ENCODE assay signal across 27 cellular contexts in genomic region chr4:158195297-158195696, GRCh38. TPM values are rescaled to one million over a fixed set of nuclear protein-coding genes. Genes with fewer than 3 reads are reported as not detected.
"Had no signal": no experiment of that assay in that cellular context is flagged by ENCODE, and none has a peak within 500 bp of the region (broad histone marks: within the 10 kb centered on the region; RNA-seq: fewer than 3 reads in every experiment).

No MANE protein-coding gene starts in this region.

- H3K4me3 ChIP-seq: body of pancreas, K562, Peyer's patch, SJCRH30 had no signal

- H3K36me3 ChIP-seq: Peyer's patch, SJCRH30 had no signal

- H3K27ac ChIP-seq: body of pancreas, Peyer's patch, RWPE1, SJCRH30, VCaP had no signal

- H3K27me3 ChIP-seq: body of pancreas, Peyer's patch, SJCRH30 had no signal

- DNase-seq: activated CD4-positive, alpha-beta memory T cell treated with anti-CD3 and anti-CD28 coated beads for 36 hours; activated CD4-positive, alpha-beta T cell treated with anti-CD3 and anti-CD28 coated beads, Interleukin-2, amount 10 ng/mL, durations not matched to agents 7 days and 5 days; activated CD4-positive, CD25-positive, alpha-beta regulatory T cell; activated effector memory CD4-positive, alpha-beta T cell treated with Interleukin-2 at 50 U/mL for 16 hours; activated naive CD4-positive, alpha-beta T cell; activated naive CD8-positive, alpha-beta T cell treated with anti-CD3 and anti-CD28 coated beads, Interleukin-2, amount 50 U/mL, for 24 hours; amygdala; body of pancreas; cerebellar nuclear complex; Karpas-422; NCI-H1105 treated with DMSO at 0.1 percent for 48 hours; NCI-H1436 treated with DMSO at 0.1 percent for 48 hours; NCI-H187; NCI-H2081 treated with DMSO at 0.1 percent for 48 hours; NCI-H446; NCI-H524; Peyer's patch; Right ventricle myocardium superior; SJCRH30; SK-N-SH; T-helper 1 cell had no signal

- H3K9me3 ChIP-seq: body of pancreas, Peyer's patch, SJCRH30, SK-N-SH had no signal

- H3K4me2 ChIP-seq: SK-N-SH had no signal

- H3K9ac ChIP-seq: SK-N-SH had no signal

- H3K4me1 ChIP-seq: body of pancreas, Peyer's patch, SJCRH30 had no signal

RNA-seq across cellular contexts. Expression of gene TMEM144, which starts 15.0 kb away (rescaled TPM):
- total RNA-seq: activated CD4-positive, alpha-beta T cell treated with anti-CD3 and anti-CD28 coated beads, Interleukin-2, amount 10 ng/mL, durations not matched to agents 7 days and 5 days; activated CD8-positive, alpha-beta memory T cell treated with anti-CD3 and anti-CD28 coated beads for 36 hours; activated T-helper 1 cell treated with anti-CD3 and anti-CD28 coated beads, Interleukin-12 subunit alpha, Interleukin-12 subunit beta, Interleukin-2, Interleukin-4 antibody, amounts not matched to agents 30 ng/mL and 10 ng/mL and 1 ng/mL, durations not matched to agents 14 hours and 24 hours and 36 hours had no signal
- polyA plus RNA-seq: SK-N-SH had no signal

RNA-seq across cellular contexts. Expression of gene GASK1B, which starts 22.5 kb away (rescaled TPM):
- total RNA-seq: activated CD4-positive, alpha-beta memory T cell treated with anti-CD3 and anti-CD28 coated beads for 36 hours; activated CD4-positive, alpha-beta T cell treated with anti-CD3 and anti-CD28 coated beads, Interleukin-2, amount 10 ng/mL, durations not matched to agents 7 days and 5 days; activated CD8-positive, alpha-beta memory T cell treated with anti-CD3 and anti-CD28 coated beads for 36 hours; activated T-helper 1 cell treated with anti-CD3 and anti-CD28 coated beads, Interleukin-12 subunit alpha, Interleukin-12 subunit beta, Interleukin-2, Interleukin-4 antibody, amounts not matched to agents 30 ng/mL and 10 ng/mL and 1 ng/mL, durations not matched to agents 14 hours and 24 hours and 36 hours; T-helper 2 cell treated with Interferon-gamma antibody and Interleukin-4, amounts not matched to agents 100 ng/mL and 5 ng/mL, for 36 hours had no signal
